22 cellular contexts compared by ENCODE assay signal in the genomic region with DNA sequence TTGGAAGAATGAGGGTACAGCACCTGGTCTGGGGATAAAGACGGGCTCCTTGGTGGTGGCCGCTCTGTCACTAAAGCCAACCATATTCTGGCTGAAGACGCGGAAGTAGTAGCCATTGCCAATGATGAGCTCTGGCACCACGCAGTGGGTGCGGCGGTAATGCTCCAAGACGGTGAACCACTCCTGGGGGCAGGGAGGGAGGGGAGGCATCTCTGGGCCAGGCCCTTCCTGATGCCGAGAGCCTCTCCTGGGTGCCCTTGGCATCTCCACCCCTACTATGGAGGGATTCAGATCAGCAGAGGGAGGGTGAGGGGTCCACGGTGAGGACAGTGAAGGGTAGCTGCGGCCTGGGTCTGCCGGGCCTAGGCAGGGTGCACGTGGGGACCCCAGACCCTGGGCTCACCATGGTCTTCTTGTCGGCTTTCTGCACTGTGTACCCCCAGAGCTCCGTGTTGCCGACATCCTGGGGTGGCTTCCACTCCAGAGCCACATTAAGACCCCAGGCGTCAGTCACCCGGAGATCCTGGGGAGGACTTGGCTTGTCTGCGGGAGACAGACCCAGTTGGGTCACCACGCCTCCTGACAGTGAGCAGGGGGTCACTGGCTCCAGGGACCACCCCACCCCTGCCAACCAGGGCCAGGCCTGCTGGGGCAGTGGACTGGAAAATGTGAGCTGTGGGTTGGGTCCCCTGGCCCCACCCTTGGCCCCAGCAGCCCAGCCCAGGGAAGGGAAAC. TPM values are rescaled to one million over a fixed set of nuclear protein-coding genes. Genes with fewer than 3 reads are reported as not detected.
DNase-seq lines count a peak whose midpoint lies in the region; ATAC-seq, FAIRE-seq and TF ChIP-seq lines count a peak whose summit lies in the region.
"Had no signal": no experiment of that assay in that cellular context is flagged by ENCODE, and none has a peak within 500 bp of the region (broad histone marks: within the 10 kb centered on the region; RNA-seq: fewer than 3 reads in every experiment).

No MANE protein-coding gene starts in this region.

- H3K36me3 ChIP-seq in heart right ventricle (peaks cover 0 to 98% (median 13%) of the 10 kb centered on the region in 9 donors), H7 (replicated peaks; ENCODE audit: control insufficient read depth, insufficient read depth, low read length) (peaks cover 6% of the 10 kb centered on the region), kidney (ENCODE audit: control insufficient read depth in 1 of 2, insufficient read depth in 2 of 2, low read length in 2 of 2) (peaks cover 9 to 17% of the 10 kb centered on the region in 2 donors), spleen (peaks cover 0 to 27% (median 19%) of the 10 kb centered on the region in 6 donors), tibial nerve (peaks cover 0 to 7% (median 4%) of the 10 kb centered on the region in 3 donors)

- no peak overlapping the region for H3K4me3 ChIP-seq in heart right ventricle
- H3K4me3 ChIP-seq in H7 (ENCODE audit: insufficient read depth, low read depth, low read length), result no peak overlapping the region
- H3K4me3 ChIP-seq in kidney (ENCODE audit: low read length in 2 of 2), result no peak overlapping the region
- no peak overlapping the region for H3K4me3 ChIP-seq in spleen
- no peak overlapping the region for H3K4me3 ChIP-seq in tibial nerve
- H3K4me3 ChIP-seq: SJSA1 had no signal

- H3K9me3 ChIP-seq in heart right ventricle, result no peaks in the 10 kb centered on the region
- H3K9me3 ChIP-seq in kidney (ENCODE audit: control insufficient read depth in 1 of 2, low read length in 2 of 2), result no peaks in the 10 kb centered on the region
- no peaks in the 10 kb centered on the region for H3K9me3 ChIP-seq in spleen
- no peaks in the 10 kb centered on the region for H3K9me3 ChIP-seq in tibial nerve
- H3K9me3 ChIP-seq: SJSA1 had no signal

- H3K27me3 ChIP-seq in heart right ventricle (no peaks in the 10 kb centered on the region), H7 (ENCODE audit: control insufficient read depth, insufficient read depth, low read length) (no peaks in the 10 kb centered on the region), spleen (replicated peaks in 1 of 7) (no peaks in the 10 kb centered on the region), tibial nerve (no peaks in the 10 kb centered on the region)
- H3K27me3 ChIP-seq: SJSA1 had no signal

- no peak overlapping the region for H3K9ac ChIP-seq in kidney (ENCODE audit: low read length in 2 of 2)
- H3K9ac ChIP-seq: KMS-11 had no signal

- H3K4me1 ChIP-seq in heart right ventricle (peaks cover 18 to 100% (median 53%) of the 10 kb centered on the region in 9 donors), kidney (ENCODE audit: control insufficient read depth in 1 of 2, insufficient read depth in 1 of 2, low read depth in 1 of 2, low read length in 2 of 2) (no peaks in the 10 kb centered on the region), spleen (peaks cover 0 to 32% (median 22%) of the 10 kb centered on the region in 6 donors), tibial nerve (peaks cover 0 to 7% (median 0%) of the 10 kb centered on the region in 4 donors)
- H3K4me1 ChIP-seq: SJSA1 had no signal

- H3K27ac ChIP-seq in heart right ventricle (peak overlapping the region in 7 of 10 donors; percentile 11 to 84 (median 39)), kidney (ENCODE audit: low read depth in 2 of 2, low read length in 2 of 2) (no peak overlapping the region), spleen (no peak overlapping the region), tibial nerve (no peak overlapping the region)
- H3K27ac ChIP-seq: KMS-11, SJSA1 had no signal

- TF ChIP-seq POLR2A in spleen (IDR thresholded peaks at IDR 0.05) (no peak), tibial nerve (IDR thresholded peaks at IDR 0.05) (no peak)

- no peak for FAIRE-seq in kidney (lab: Jason Lieb, UNC)

- no peak for TF ChIP-seq EP300 in tibial nerve (IDR thresholded peaks at IDR 0.05)

- ATAC-seq in heart right ventricle, result peak in 3 of 8 donors; percentile 0
- ATAC-seq: PC-3 had no signal

- DNase-seq in heart right ventricle, result no peak
- no peak for DNase-seq in cardiac septum (ENCODE audit: low spot score)
- peak; percentile 64 for DNase-seq in H7
- peak; percentile 57 for DNase-seq in kidney
- DNase-seq in spleen, result peak; percentile 65
- no peak for DNase-seq in tibial nerve (ENCODE audit: low spot score in 2 of 2)
- DNase-seq in amniotic stem cell (lab: John Stamatoyannopoulos, UW), result no peak
- DNase-seq: Calu3, H9, MM.1S, NCI-H2029, NCI-H446, NCI-H524 treated with DMSO at 0.1 percent for 48 hours, NCI-H774, PC-3 had no signal

- intact Hi-C loops in heart right ventricle (cut with DNase I), result no loop called here
- intact Hi-C loops in cardiac septum (cut with DNase I), result no loop called here
- intact Hi-C loops in kidney (cut with DNase I), result no loop called here
- intact Hi-C loops in spleen (cut with DNase I; ENCODE audit: low total_unique reads), result no loop called here

- WGBS in heart right ventricle, 2 donors, result 76 to 79% methylated on average over 20 of the region's 20 CpGs
- WGBS in spleen, 5 donors, result 91 to 97% (median 95%) methylated on average over 16 to 20 of the region's 20 CpGs
- 87 to 89% methylated on average over 9 to 20 of the region's 20 CpGs for WGBS in tibial nerve, 2 donors

- TF ChIP-seq CTCF in heart right ventricle (IDR thresholded peaks at IDR 0.05) (no peak), kidney (IDR thresholded peaks at IDR 0.05; ENCODE audit: borderline replicate concordance, extremely low read depth, insufficient read depth) (no peak), spleen (IDR thresholded peaks at IDR 0.05 in 8 of 11, conservative IDR thresholded peaks at IDR 0.05 in 3 of 11) (no peak), tibial nerve (IDR thresholded peaks at IDR 0.05) (no peak)

RNA-seq across cellular contexts. Expression of a gene that starts 19.5 kb away (rescaled TPM):
- total RNA-seq in heart right ventricle (1,000 to 10,000 TPM; 1,404 to 3,138 (median 2,490) TPM), cardiac septum (1,860 TPM), kidney (0.19 TPM), spleen (1 to 10 TPM in 5 of 7 donors, under 1 TPM in 2; 0.91 to 4.7 (median 1.5) TPM), tibial nerve (under 1 TPM in 2 of 4 donors, not detected in 2; 0.21 to 0.60 TPM)
- polyA plus RNA-seq in heart right ventricle (1,000 to 10,000 TPM in 1 of 2 donors, 100 to 1,000 TPM in 1; 484 to 2,250 TPM), kidney (ENCODE audit: insufficient read depth, low read depth, low replicate concordance) (0.52 TPM), spleen (1 to 10 TPM in 2 of 3 donors, under 1 TPM in 1; 0.49 to 2.2 (median 1.4) TPM)
- total RNA-seq in H7 (2014; rRNA removed; shearing (Covaris generic)), result not detected in 2 replicates
- total RNA-seq: A172, Calu3, Daoy, G401, H9, PC-3, SJSA1 had no signal
- polyA plus RNA-seq: BJ, IgD-negative memory B cell had no signal

RNA-seq across cellular contexts. Expression of a gene that starts 45.4 kb away (rescaled TPM):
- total RNA-seq in heart right ventricle, result 10 to 100 TPM in 3 of 10 donors, 1 to 10 TPM in 7; 3.4 to 38.9 (median 6.7) TPM
- polyA plus RNA-seq in heart right ventricle, result 10 to 100 TPM in 1 of 2 donors, 1 to 10 TPM in 1; 6.7 to 10.2 TPM
- total RNA-seq in cardiac septum, result 12.0 TPM
- 0.42 and 0.81 TPM in 2 replicates for total RNA-seq in H7 (2014; rRNA removed; shearing (Covaris generic))
- total RNA-seq in kidney, result 39.8 TPM
- polyA plus RNA-seq in kidney (ENCODE audit: insufficient read depth, low read depth, low replicate concordance), result 7.3 TPM
- 100 to 1,000 TPM in 6 of 7 donors, 10 to 100 TPM in 1; 95.7 to 366 (median 198) TPM for total RNA-seq in spleen
- polyA plus RNA-seq in spleen, result 100 to 1,000 TPM in 1 of 3 donors, 10 to 100 TPM in 2; 84.2 to 128 (median 91.8) TPM
- total RNA-seq in tibial nerve, result 10 to 100 TPM; 18.8 to 73.5 (median 25.2) TPM
- total RNA-seq: A172, Calu3, Daoy, G401, H9, SJSA1 had no signal
- polyA plus RNA-seq: BJ had no signal

Comparison
In these comparisons a context has a peak if more than half of its experiments do, and no peak if none do; other contexts are left out.
1. DNase-seq: peak in H7 (single experiment), kidney (single experiment) and spleen (single experiment); none in heart right ventricle (0 of 2), cardiac septum (single experiment), tibial nerve (0 of 2) and amniotic stem cell (single experiment).
2. H3K27ac ChIP-seq: peak in heart right ventricle (7 of 10); none in kidney (0 of 2), spleen (0 of 8) and tibial nerve (0 of 4).
3. RNA of a gene that starts 19.5 kb away (total RNA-seq): 1,404 to 3,138 TPM in heart right ventricle and 1,860 TPM in cardiac septum (single experiment); 0.91 to 4.7 TPM in spleen, 0.21 to 0.60 TPM in tibial nerve, 0.19 TPM in kidney (single experiment) and not detected in H7; every median in the first group is over 100 times any median in the second.